16 cellular contexts compared by ENCODE assay signal in genomic region chr1:20719871-20720620, GRCh38. TPM values are rescaled to one million over a fixed set of nuclear protein-coding genes. Genes with fewer than 3 reads are reported as not detected.
"Had no signal": no experiment of that assay in that cellular context is flagged by ENCODE, and none has a peak within 500 bp of the region (broad histone marks: within the 10 kb centered on the region; RNA-seq: fewer than 3 reads in every experiment).

No MANE protein-coding gene starts in this region.

- H3K9me3 ChIP-seq: body of pancreas, stomach, thyroid gland had no signal

- ATAC-seq: body of pancreas; natural killer cell treated with Interleukin-12 subunit alpha and Interleukin-12 subunit beta and Interleukin-15 and Interleukin-18, amount 100 ng/mL, for 72 hours had no signal

- H3K27ac Mint-ChIP-seq: activated CD4-positive, alpha-beta T cell treated with anti-CD3 and anti-CD28 coated beads, Interleukin-2, amount 10 ng/mL, durations not matched to agents 7 days and 5 days; natural killer cell treated with Interleukin-12 subunit alpha and Interleukin-12 subunit beta and Interleukin-15 and Interleukin-18, amount 100 ng/mL, for 72 hours had no signal

- DNase-seq: activated CD4-positive, alpha-beta T cell treated with anti-CD3 and anti-CD28 coated beads, Interleukin-2, amount 10 ng/mL, durations not matched to agents 7 days and 5 days; activated CD4-positive, CD25-positive, alpha-beta regulatory T cell; activated naive CD4-positive, alpha-beta T cell treated with Interleukin-2 at 50 U/mL for 16 hours; dermis blood vessel endothelial cell; erythroblast; kidney glomerular epithelial cell; SIG-M5; stimulated activated CD4-positive, alpha-beta T cell treated with anti-CD3 and anti-CD28 coated beads, Interleukin-15, amount 100 ng/mL, for 24 hours; stimulated activated CD4-positive, alpha-beta T cell treated with anti-CD3 and anti-CD28 coated beads, Interleukin-4, amount 100 ng/mL, for 24 hours; stomach; thyroid gland had no signal

- H3K27me3 ChIP-seq: body of pancreas, thyroid gland had no signal

- H3K27ac ChIP-seq: body of pancreas, stomach, thyroid gland had no signal

- H3K36me3 ChIP-seq: stomach, thyroid gland had no signal

- H3K4me3 ChIP-seq: body of pancreas, stomach, thyroid gland had no signal

- H3K36me3 Mint-ChIP-seq: natural killer cell treated with Interleukin-12 subunit alpha and Interleukin-12 subunit beta and Interleukin-15 and Interleukin-18, amount 100 ng/mL, for 72 hours had no signal

- H3K9me3 Mint-ChIP-seq: activated CD4-positive, alpha-beta T cell treated with anti-CD3 and anti-CD28 coated beads, Interleukin-2, amount 10 ng/mL, durations not matched to agents 7 days and 5 days; central memory CD8-positive, alpha-beta T cell; natural killer cell treated with Interleukin-12 subunit alpha and Interleukin-12 subunit beta and Interleukin-15 and Interleukin-18, amount 100 ng/mL, for 72 hours had no signal

- H3K4me3 Mint-ChIP-seq: activated CD4-positive, alpha-beta T cell treated with anti-CD3 and anti-CD28 coated beads, Interleukin-2, amount 10 ng/mL, durations not matched to agents 7 days and 5 days; central memory CD8-positive, alpha-beta T cell; natural killer cell treated with Interleukin-12 subunit alpha and Interleukin-12 subunit beta and Interleukin-15 and Interleukin-18, amount 100 ng/mL, for 72 hours had no signal

RNA-seq across cellular contexts. Expression of gene KIF17, which starts 2.2 kb away (rescaled TPM):
- total RNA-seq: activated CD4-positive, alpha-beta T cell treated with anti-CD3 and anti-CD28 coated beads, Interleukin-2, amount 10 ng/mL, durations not matched to agents 7 days and 5 days; activated CD8-positive, alpha-beta memory T cell treated with anti-CD3 and anti-CD28 coated beads for 36 hours; natural killer cell treated with Interleukin-12 subunit alpha and Interleukin-12 subunit beta and Interleukin-15 and Interleukin-18, amount 100 ng/mL, for 72 hours; T-helper 2 cell treated with Interferon-gamma antibody and Interleukin-4, amounts not matched to agents 100 ng/mL and 5 ng/mL, for 36 hours had no signal

RNA-seq across cellular contexts. Expression of gene SH2D5, which starts 12.5 kb away (rescaled TPM):
- total RNA-seq: activated CD4-positive, alpha-beta T cell treated with anti-CD3 and anti-CD28 coated beads, Interleukin-2, amount 10 ng/mL, durations not matched to agents 7 days and 5 days; body of pancreas had no signal
